Comparison of ENCODE assay signal across 18 cellular contexts in genomic region chr13:57666554-57666953, GRCh38. TPM values are rescaled to one million over a fixed set of nuclear protein-coding genes. Genes with fewer than 3 reads are reported as not detected.
"Had no signal": no experiment of that assay in that cellular context is flagged by ENCODE, and none has a peak within 500 bp of the region (broad histone marks: within the 10 kb centered on the region; RNA-seq: fewer than 3 reads in every experiment).

No MANE protein-coding gene starts in this region.

- H3K4me3 ChIP-seq: lower lobe of right lung, psoas muscle, sigmoid colon, testis, upper lobe of right lung had no signal

- H3K27ac ChIP-seq: lower lobe of right lung, psoas muscle, sigmoid colon, testis, upper lobe of right lung had no signal

- H3K4me3 Mint-ChIP-seq: naive B cell had no signal

- ATAC-seq: activated CD4-positive, CD25-positive, alpha-beta regulatory T cell treated with anti-CD3 and anti-CD28 coated beads, Interleukin-2, amount 50 U/mL, for 24 hours; activated naive CD4-positive, alpha-beta T cell treated with anti-CD3 and anti-CD28 coated beads, Interleukin-2, amount 50 U/mL, for 72 hours; lower lobe of right lung; psoas muscle; stimulated activated naive CD8-positive, alpha-beta T cell treated with anti-CD3 and anti-CD28 coated beads, Interleukin-15, Interleukin-2, amounts not matched to agents 100 U/mL and 50 U/mL, for 24 hours; upper lobe of right lung had no signal

- H3K4me1 ChIP-seq: lower lobe of right lung, psoas muscle, sigmoid colon, testis, upper lobe of right lung had no signal

- H3K27ac Mint-ChIP-seq: activated naive CD4-positive, alpha-beta T cell treated with anti-CD3 and anti-CD28 coated beads, Interleukin-2, amount 50 U/mL, for 72 hours; naive B cell had no signal

- H3K36me3 ChIP-seq: lower lobe of right lung, sigmoid colon, upper lobe of right lung had no signal

- H3K9me3 Mint-ChIP-seq: brain had no signal

- H3K4me1 Mint-ChIP-seq: naive B cell had no signal

- DNase-seq: activated CD4-positive, alpha-beta T cell treated with anti-CD3 and anti-CD28 coated beads, Interleukin-2, amount 50 U/mL, for 4 hours; activated T-cell treated with anti-CD3 and anti-CD28 coated beads, Interleukin-2, amount 50 U/mL, for 1 hour; amniotic stem cell; cerebellar nuclear complex; dermis blood vessel endothelial cell; kidney glomerular epithelial cell; lower lobe of right lung; naive B cell; psoas muscle; sigmoid colon; stimulated activated CD4-positive, alpha-beta T cell treated with anti-CD3 and anti-CD28 coated beads, Interleukin-12 subunit alpha, Interleukin-12 subunit beta, amount 100 ng/mL, for 4 hours; stimulated activated naive CD8-positive, alpha-beta T cell treated with anti-CD3 and anti-CD28 coated beads, Interleukin-15, Interleukin-2, amounts not matched to agents 100 U/mL and 50 U/mL, for 24 hours; testis; upper lobe of right lung had no signal

- H3K36me3 Mint-ChIP-seq: naive B cell had no signal

- H3K9me3 ChIP-seq: lower lobe of right lung, psoas muscle, sigmoid colon, testis, upper lobe of right lung had no signal

- H3K27me3 ChIP-seq: sigmoid colon, testis, upper lobe of right lung had no signal

- H3K27me3 Mint-ChIP-seq: brain, naive B cell had no signal

RNA-seq across cellular contexts. Expression of gene PCDH17, which starts 35.0 kb away (rescaled TPM):
- total RNA-seq: activated naive CD4-positive, alpha-beta T cell treated with anti-CD3 and anti-CD28 coated beads, Interleukin-2, amount 50 U/mL, for 72 hours; T-helper 2 cell treated with Interferon-gamma antibody and Interleukin-4, amounts not matched to agents 100 ng/mL and 5 ng/mL, for 36 hours had no signal
